Comparison of ENCODE assay signal across 7 cellular contexts in genomic region chr4:27084685-27085356, GRCh38.
DNase-seq lines count a peak whose midpoint lies in the region; ATAC-seq, FAIRE-seq and TF ChIP-seq lines count a peak whose summit lies in the region.

No MANE protein-coding gene starts in this region.

- peak overlapping the region; percentile 39 for H3K4me3 ChIP-seq in choroid plexus epithelial cell (ENCODE audit: low read depth, low read length)
- H3K4me3 ChIP-seq in lower leg skin (ENCODE audit: low read depth, poor library complexity, severe bottlenecking) = no peak overlapping the region
- peak overlapping the region; percentile 16 to 31 for H3K4me3 ChIP-seq in testis

- TF ChIP-seq POLR2A in lower leg skin (IDR thresholded peaks at IDR 0.05) (no peak), testis (IDR thresholded peaks at IDR 0.05) (no peak), H54 (IDR thresholded peaks at IDR 0.05; ENCODE audit: low read depth, low read length) (no peak)

- no peaks in the 10 kb centered on the region for H3K27me3 ChIP-seq in testis

- WGBS in lower leg skin, 2 donors = 5% methylated on average over 33 of the region's 33 CpGs
- 1 to 4% methylated on average over 33 of the region's 33 CpGs for WGBS in testis, 2 donors

- no peak for FAIRE-seq in H54 (lab: Jason Lieb, UNC)

- no peak for TF ChIP-seq CTCF in choroid plexus epithelial cell (conservative IDR thresholded peaks at IDR 0.05; ENCODE audit: low read depth, low read length)
- no peak for TF ChIP-seq CTCF in lower leg skin (IDR thresholded peaks at IDR 0.05)
- no peak for TF ChIP-seq CTCF in testis (IDR thresholded peaks at IDR 0.05)

- no peaks in the 10 kb centered on the region for H3K36me3 ChIP-seq in testis (ENCODE audit: low read depth, missing control alignments)

- no peaks in the 10 kb centered on the region for H3K9me3 ChIP-seq in testis

- H3K27ac ChIP-seq in testis = no peak overlapping the region

- no peak for ATAC-seq in HG03280 (IDR thresholded peaks at IDR 0.05; ENCODE audit: unreplicated experiment)

- intact Hi-C loops in lower leg skin (cut with DNase I; ENCODE audit: low total_unique reads) = no loop called here
- intact Hi-C loops in testis (cut with DNase I; ENCODE audit: low total_unique reads) = no loop called here

- peak; percentile 59 for DNase-seq in GM03348 (ENCODE audit: low spot score)
- DNase-seq in NCI-H345 treated with DMSO at 0.1 percent for 48 hours (lab: John Stamatoyannopoulos, UW; ENCODE audit: unreplicated experiment) = peak; percentile 7
- peak; percentile 19 for DNase-seq in choroid plexus epithelial cell (ENCODE audit: low read depth)
- peak; percentile 11 to 83 for DNase-seq in lower leg skin (ENCODE audit: low spot score in 2 of 2)
- DNase-seq in testis = peak; percentile 23
- DNase-seq in H54 (ENCODE audit: insufficient read length, low spot score) = no peak

- H3K4me1 ChIP-seq in testis = no peaks in the 10 kb centered on the region
